In genomic region chr1:1359668-1360468, GRCh38 we compare ENCODE assay signal across 9 cellular contexts. TPM values are rescaled to one million over a fixed set of nuclear protein-coding genes. Genes with fewer than 3 reads are reported as not detected.
DNase-seq lines count a peak whose midpoint lies in the region; TF ChIP-seq lines count a peak whose summit lies in the region.
"Had no signal": no experiment of that assay in that cellular context is flagged by ENCODE, and none has a peak within 500 bp of the region (broad histone marks: within the 10 kb centered on the region; RNA-seq: fewer than 3 reads in every experiment).

No MANE protein-coding gene starts in this region.

- in situ Hi-C loops in astrocyte of the cerebellum (cut with HindIII; ENCODE audit: low sequenced_read_pairs): no loop called here

- DNase-seq in H4 (ENCODE audit: low spot score) (peak; percentile 67), astrocyte of the cerebellum (ENCODE audit: low read depth) (peak; percentile 61), hepatic stellate cell (ENCODE audit: low spot score) (peak; percentile 66), smooth muscle cell of the brain vasculature (ENCODE audit: low read depth, low spot score) (peak; percentile 80), LoVo (ENCODE audit: low spot score) (no peak), NCI-H345 (lab: John Stamatoyannopoulos, UW) (no peak), NCI-H2171 (lab: John Stamatoyannopoulos, UW) (no peak), Ammon's horn (ENCODE audit: low spot score) (no peak)

- TF ChIP-seq CTCF in astrocyte of the cerebellum (IDR thresholded peaks at IDR 0.05; ENCODE audit: low read depth, low read length, missing control alignments): no peak

- peak overlapping the region; percentile 15 for H3K4me3 ChIP-seq in astrocyte of the cerebellum (ENCODE audit: low read depth, low read length)
- H3K4me3 ChIP-seq: HAP-1 had no signal

RNA-seq across cellular contexts. Expression of gene MXRA8, which starts 1.5 kb away (rescaled TPM):
- 41.2 and 46.0 TPM in 2 replicates for total RNA-seq in H4 (2014; rRNA removed; shearing (Covaris generic))

RNA-seq across cellular contexts. Expression of gene DVL1, which starts 10.7 kb away (rescaled TPM):
- 11.7 and 33.3 TPM in 2 replicates for total RNA-seq in H4 (2014; rRNA removed; shearing (Covaris generic))

RNA-seq across cellular contexts. Expression of gene AURKAIP1, which starts 15.1 kb away (rescaled TPM):
- 162 and 168 TPM in 2 replicates for total RNA-seq in H4 (2014; rRNA removed; shearing (Covaris generic))

RNA-seq across cellular contexts. Expression of gene TAS1R3, which starts 28.8 kb away (rescaled TPM):
- total RNA-seq in H4 (2014; rRNA removed; shearing (Covaris generic)): not detected in 2 replicates

RNA-seq across cellular contexts. Expression of gene CPTP, which starts 35.3 kb away (rescaled TPM):
- 12.0 and 18.5 TPM in 2 replicates for total RNA-seq in H4 (2014; rRNA removed; shearing (Covaris generic))

Comparison
In these comparisons a context has a peak if more than half of its experiments do, and no peak if none do; other contexts are left out.
1. DNase-seq: peak in H4 (single experiment), astrocyte of the cerebellum (single experiment), hepatic stellate cell (single experiment) and smooth muscle cell of the brain vasculature (single experiment); none in LoVo (single experiment), NCI-H345 (single experiment), NCI-H2171 (single experiment) and Ammon's horn (single experiment).